Comparison of ENCODE assay signal across 9 cellular contexts in the genomic region with DNA sequence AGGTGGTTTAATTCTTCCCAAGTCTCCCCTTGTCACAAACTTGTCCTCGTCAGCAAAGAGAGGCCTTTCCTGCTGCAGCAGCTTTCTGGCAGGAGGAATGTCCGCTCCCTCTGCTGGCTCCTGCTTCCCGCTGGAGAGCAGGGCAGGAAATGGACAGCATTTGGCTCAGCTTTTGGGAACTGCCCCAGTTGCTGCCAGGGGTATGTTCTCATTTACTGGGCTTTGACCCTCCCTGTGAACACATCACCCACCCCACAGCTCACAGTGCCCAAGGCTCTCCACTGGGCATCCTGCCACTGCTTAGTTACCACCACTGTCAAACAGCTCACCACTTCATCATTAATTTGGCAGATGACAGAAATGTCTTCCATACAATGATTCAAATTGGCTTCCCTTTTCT.
DNase-seq lines count a peak whose midpoint lies in the region; ATAC-seq lines count a peak whose summit lies in the region.
"Had no signal": no experiment of that assay in that cellular context is flagged by ENCODE, and none has a peak within 500 bp of the region (broad histone marks: within the 10 kb centered on the region; RNA-seq: fewer than 3 reads in every experiment).

No MANE protein-coding gene starts in this region.

- DNase-seq in GOT3 (lab: John Stamatoyannopoulos, UW) = peak; percentile 36
- DNase-seq in astrocyte of the hippocampus (ENCODE audit: low read depth, low spot score) = peak; percentile 72
- peak; percentile 65 for DNase-seq in hepatic stellate cell (ENCODE audit: low spot score)
- DNase-seq in inferior parietal cortex (ENCODE audit: extremely low spot score) = no peak
- DNase-seq in UCSD-AML1 (lab: John Stamatoyannopoulos, UW; ENCODE audit: unreplicated experiment) = no peak
- no peak for DNase-seq in activated CD4-positive, alpha-beta memory T cell treated with anti-CD3 and anti-CD28 coated beads, Interleukin-2, amount 10 ng/mL, durations not matched to agents 7 days and 5 days
- DNase-seq: T-helper 2 cell had no signal

- H3K4me2 ChIP-seq in skeletal muscle satellite cell (ENCODE audit: low read length) = peak overlapping the region; percentile 50

- POLR2A ChIA-PET in activated CD4-positive, alpha-beta memory T cell treated with anti-CD3 and anti-CD28 coated beads, Interleukin-2, amount 10 ng/mL, durations not matched to agents 7 days and 5 days (lab: Charles Lee) = no interaction called here

- H3K9me3 Mint-ChIP-seq in activated CD4-positive, alpha-beta memory T cell treated with anti-CD3 and anti-CD28 coated beads, Interleukin-2, amount 10 ng/mL, durations not matched to agents 7 days and 5 days = no peaks in the 10 kb centered on the region

- H3K4me3 Mint-ChIP-seq in activated CD4-positive, alpha-beta memory T cell treated with anti-CD3 and anti-CD28 coated beads, Interleukin-2, amount 10 ng/mL, durations not matched to agents 7 days and 5 days = no peak overlapping the region

- H3K4me3 ChIP-seq in skeletal muscle satellite cell (ENCODE audit: low read length) = no peak overlapping the region

- CTCF ChIA-PET in activated CD4-positive, alpha-beta memory T cell treated with anti-CD3 and anti-CD28 coated beads, Interleukin-2, amount 10 ng/mL, durations not matched to agents 7 days and 5 days (lab: Charles Lee) = interaction anchor here (1.3 kb wide), 1 partner anchor 12 kb away, joined by 4 read pairs; no protein-coding TSS in a partner anchor

- peaks cover 20% of the 10 kb centered on the region for H3K36me3 Mint-ChIP-seq in activated CD4-positive, alpha-beta memory T cell treated with anti-CD3 and anti-CD28 coated beads, Interleukin-2, amount 10 ng/mL, durations not matched to agents 7 days and 5 days (ENCODE audit: low read depth)

- H3K9ac ChIP-seq in skeletal muscle satellite cell (ENCODE audit: low read depth, low read length) = peak overlapping the region; percentile 71

- H3K27me3 ChIP-seq in skeletal muscle satellite cell (ENCODE audit: control insufficient read depth, insufficient read depth, low read length) = no peaks in the 10 kb centered on the region

- H3K36me3 ChIP-seq in skeletal muscle satellite cell (ENCODE audit: insufficient read depth, low read length) = peaks cover 19% of the 10 kb centered on the region

- H3K27ac Mint-ChIP-seq in activated CD4-positive, alpha-beta memory T cell treated with anti-CD3 and anti-CD28 coated beads, Interleukin-2, amount 10 ng/mL, durations not matched to agents 7 days and 5 days = no peak overlapping the region

- ATAC-seq in HG02938 (IDR thresholded peaks at IDR 0.05; ENCODE audit: unreplicated experiment) = no peak

- H3K4me1 ChIP-seq in skeletal muscle satellite cell (ENCODE audit: control insufficient read depth, insufficient read depth, low read length) = peaks cover 71% of the 10 kb centered on the region

- no peaks in the 10 kb centered on the region for H3K27me3 Mint-ChIP-seq in activated CD4-positive, alpha-beta memory T cell treated with anti-CD3 and anti-CD28 coated beads, Interleukin-2, amount 10 ng/mL, durations not matched to agents 7 days and 5 days

- H3K9me3 ChIP-seq in skeletal muscle satellite cell (replicated peaks; ENCODE audit: low read length) = no peaks in the 10 kb centered on the region

- H3K4me1 Mint-ChIP-seq in activated CD4-positive, alpha-beta memory T cell treated with anti-CD3 and anti-CD28 coated beads, Interleukin-2, amount 10 ng/mL, durations not matched to agents 7 days and 5 days = peaks cover 34% of the 10 kb centered on the region

Comparison
In these comparisons a context has a peak if more than half of its experiments do, and no peak if none do; other contexts are left out.
1. DNase-seq: peak in GOT3 (single experiment), astrocyte of the hippocampus (single experiment) and hepatic stellate cell (single experiment); none in inferior parietal cortex (single experiment), UCSD-AML1 (single experiment) and activated CD4-positive, alpha-beta memory T cell treated with anti-CD3 and anti-CD28 coated beads, Interleukin-2, amount 10 ng/mL, durations not matched to agents 7 days and 5 days (single experiment).